Comparison of ENCODE assay signal across 25 cellular contexts in the genomic region with DNA sequence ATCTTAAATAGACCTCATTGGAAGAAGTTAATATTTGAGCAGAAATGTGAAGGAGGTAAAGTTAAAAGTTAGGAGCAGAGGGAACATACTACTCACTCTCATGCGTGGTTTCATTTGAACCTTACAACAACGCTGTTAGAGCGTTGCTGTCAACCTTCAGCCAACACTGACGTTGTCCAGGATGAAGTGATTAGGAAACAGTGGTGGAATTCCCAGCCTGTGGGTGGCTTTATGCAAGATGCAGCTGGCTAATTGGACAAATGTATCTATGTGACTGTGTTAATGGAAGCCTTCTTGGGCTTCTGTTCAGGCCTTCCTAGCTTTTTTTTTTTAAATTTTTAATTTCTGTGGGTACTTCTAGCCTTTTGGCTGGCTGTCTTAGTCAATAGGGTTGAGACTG. TPM values are rescaled to one million over a fixed set of nuclear protein-coding genes. Genes with fewer than 3 reads are reported as not detected.
DNase-seq lines count a peak whose midpoint lies in the region; ATAC-seq and TF ChIP-seq lines count a peak whose summit lies in the region.
"Had no signal": no experiment of that assay in that cellular context is flagged by ENCODE, and none has a peak within 500 bp of the region (broad histone marks: within the 10 kb centered on the region; RNA-seq: fewer than 3 reads in every experiment).

No MANE protein-coding gene starts in this region.

- H3K36me3 ChIP-seq in lower lobe of right lung, result peaks cover 8% of the 10 kb centered on the region
- H3K36me3 ChIP-seq in uterus, result no peaks in the 10 kb centered on the region
- H3K36me3 ChIP-seq in ascending aorta, result peaks cover 0 to 9% of the 10 kb centered on the region in 2 donors
- H3K36me3 ChIP-seq: HAP-1, thyroid gland had no signal

- TF ChIP-seq POLR2A in uterus (IDR thresholded peaks at IDR 0.05), result no peak

- CTCF ChIA-PET in WTC11 (lab: Charles Lee), result no interaction called here

- H3K4me1 Mint-ChIP-seq in WTC11, result peaks cover 37% of the 10 kb centered on the region
- H3K4me1 Mint-ChIP-seq: nephron, T-cell had no signal

- ATAC-seq in WTC11 (no peak), Right ventricle myocardium superior (ENCODE audit: poor library complexity) (peak; percentile 89), lower lobe of right lung (peak; percentile 37 to 48)
- ATAC-seq: activated CD4-positive, CD25-positive, alpha-beta regulatory T cell treated with anti-CD3 and anti-CD28 coated beads, Interleukin-2, amount 50 U/mL, for 24 hours; effector memory CD8-positive, alpha-beta T cell; mucosa of descending colon; T-cell had no signal

- H3K27me3 ChIP-seq in lower lobe of right lung (ENCODE audit: low read depth) (no peaks in the 10 kb centered on the region), uterus (no peaks in the 10 kb centered on the region), ascending aorta (no peaks in the 10 kb centered on the region)
- H3K27me3 ChIP-seq: thyroid gland had no signal

- H3K27ac ChIP-seq in lower lobe of right lung, result no peak overlapping the region
- H3K27ac ChIP-seq in uterus, result no peak overlapping the region
- H3K27ac ChIP-seq in ascending aorta, result no peak overlapping the region
- H3K27ac ChIP-seq: PC-9, thyroid gland had no signal

- DNase-seq in WTC11 (ENCODE audit: low spot score) (no peak), Right ventricle myocardium superior (no peak), lower lobe of right lung (no peak), uterus (peak; percentile 24 to 38), CD1c-positive myeloid dendritic cell (ENCODE audit: extremely low spot score) (no peak), iPS-NIHi7 (ENCODE audit: extremely low spot score) (no peak), ascending aorta (ENCODE audit: low spot score in 2 of 2) (no peak)
- DNase-seq: activated CD4-positive, alpha-beta memory T cell treated with anti-CD3 and anti-CD28 coated beads for 36 hours; activated effector memory CD4-positive, alpha-beta T cell treated with anti-CD3 and anti-CD28 coated beads, Interleukin-2, amount 50 U/mL, for 16 hours; DMS79; effector memory CD8-positive, alpha-beta T cell; glutamatergic neuron; mucosa of descending colon; NCI-H1436 treated with DMSO at 0.1 percent for 48 hours; NK-92 treated with Interleukin-12 subunit alpha and Interleukin-12 subunit beta, amount 100 ng/mL, for 24 hours; PC-9; SHP77 treated with DMSO at 0.1 percent for 48 hours; stimulated activated CD4-positive, alpha-beta T cell treated with anti-CD3 and anti-CD28 coated beads, Interleukin-15, amount 100 ng/mL, for 24 hours; T-cell; thyroid gland had no signal

- H3K9me3 Mint-ChIP-seq in WTC11, result peaks cover 18% of the 10 kb centered on the region
- H3K9me3 Mint-ChIP-seq: activated CD4-positive, alpha-beta memory T cell treated with anti-CD3 and anti-CD28 coated beads for 36 hours; stimulated activated naive CD8-positive, alpha-beta T cell treated with anti-CD3 and anti-CD28 coated beads, Interleukin-15, Interleukin-2, amounts not matched to agents 100 ng/mL and 50 ng/mL, for 24 hours had no signal

- POLR2A ChIA-PET in WTC11 (lab: Charles Lee), result no interaction called here

- H3K27ac Mint-ChIP-seq in WTC11, result peak overlapping the region; percentile 4; the same call in 1 of the 2 replicates
- H3K27ac Mint-ChIP-seq: activated CD4-positive, alpha-beta memory T cell treated with anti-CD3 and anti-CD28 coated beads for 36 hours; brain; effector memory CD8-positive, alpha-beta T cell; nephron; stimulated activated naive CD8-positive, alpha-beta T cell treated with anti-CD3 and anti-CD28 coated beads, Interleukin-15, Interleukin-2, amounts not matched to agents 100 ng/mL and 50 ng/mL, for 24 hours; T-cell had no signal

- no peak overlapping the region for H3K4me3 Mint-ChIP-seq in WTC11
- H3K4me3 Mint-ChIP-seq: activated CD4-positive, alpha-beta memory T cell treated with anti-CD3 and anti-CD28 coated beads for 36 hours; brain; effector memory CD8-positive, alpha-beta T cell; nephron; stimulated activated naive CD8-positive, alpha-beta T cell treated with anti-CD3 and anti-CD28 coated beads, Interleukin-15, Interleukin-2, amounts not matched to agents 100 ng/mL and 50 ng/mL, for 24 hours; T-cell had no signal

- TF ChIP-seq CTCF in WTC11 (IDR thresholded peaks at IDR 0.05) (no peak), lower lobe of right lung (IDR thresholded peaks at IDR 0.05) (no peak), uterus (IDR thresholded peaks at IDR 0.05) (no peak), ascending aorta (IDR thresholded peaks at IDR 0.05) (no peak)

- intact Hi-C loops in Right ventricle myocardium superior (cut with DNase I), result no loop called here
- intact Hi-C loops in lower lobe of right lung (cut with DNase I), result no loop called here
- intact Hi-C loops in uterus (cut with DNase I; ENCODE audit: low total_unique reads), result no loop called here
- intact Hi-C loops in ascending aorta (cut with DNase I), result no loop called here

- H3K9me3 ChIP-seq in lower lobe of right lung (no peaks in the 10 kb centered on the region), uterus (no peaks in the 10 kb centered on the region), ascending aorta (no peaks in the 10 kb centered on the region)
- H3K9me3 ChIP-seq: HAP-1, mucosa of descending colon, thyroid gland had no signal

- H3K4me1 ChIP-seq in lower lobe of right lung, result no peaks in the 10 kb centered on the region
- H3K4me1 ChIP-seq in uterus, result no peaks in the 10 kb centered on the region
- H3K4me1 ChIP-seq in ascending aorta, result no peaks in the 10 kb centered on the region
- H3K4me1 ChIP-seq: HAP-1 had no signal

- peaks cover 43% of the 10 kb centered on the region for H3K36me3 Mint-ChIP-seq in WTC11
- H3K36me3 Mint-ChIP-seq: activated CD4-positive, alpha-beta memory T cell treated with anti-CD3 and anti-CD28 coated beads for 36 hours; T-cell had no signal

- H3K27me3 Mint-ChIP-seq in WTC11 (ENCODE audit: low read depth), result no peaks in the 10 kb centered on the region
- H3K27me3 Mint-ChIP-seq: activated CD4-positive, alpha-beta memory T cell treated with anti-CD3 and anti-CD28 coated beads for 36 hours; brain; effector memory CD8-positive, alpha-beta T cell; stimulated activated naive CD8-positive, alpha-beta T cell treated with anti-CD3 and anti-CD28 coated beads, Interleukin-15, Interleukin-2, amounts not matched to agents 100 ng/mL and 50 ng/mL, for 24 hours had no signal

- no peak overlapping the region for H3K4me3 ChIP-seq in lower lobe of right lung
- no peak overlapping the region for H3K4me3 ChIP-seq in uterus
- no peak overlapping the region for H3K4me3 ChIP-seq in ascending aorta
- H3K4me3 ChIP-seq: HAP-1, mucosa of descending colon, PC-9, thyroid gland had no signal

TF ChIP-seq in WTC11, 78 proteins besides CTCF, POLR2A, EP300 and RAD21 (continues in another document):
- no peak for TF ChIP-seq MXD4 (CRISPR knock-in tag; IDR thresholded peaks at IDR 0.05; ENCODE audit: borderline replicate concordance)
- TF ChIP-seq ZNF416 (CRISPR knock-in tag; IDR thresholded peaks at IDR 0.05), result no peak
- TF ChIP-seq, protein P1, sequence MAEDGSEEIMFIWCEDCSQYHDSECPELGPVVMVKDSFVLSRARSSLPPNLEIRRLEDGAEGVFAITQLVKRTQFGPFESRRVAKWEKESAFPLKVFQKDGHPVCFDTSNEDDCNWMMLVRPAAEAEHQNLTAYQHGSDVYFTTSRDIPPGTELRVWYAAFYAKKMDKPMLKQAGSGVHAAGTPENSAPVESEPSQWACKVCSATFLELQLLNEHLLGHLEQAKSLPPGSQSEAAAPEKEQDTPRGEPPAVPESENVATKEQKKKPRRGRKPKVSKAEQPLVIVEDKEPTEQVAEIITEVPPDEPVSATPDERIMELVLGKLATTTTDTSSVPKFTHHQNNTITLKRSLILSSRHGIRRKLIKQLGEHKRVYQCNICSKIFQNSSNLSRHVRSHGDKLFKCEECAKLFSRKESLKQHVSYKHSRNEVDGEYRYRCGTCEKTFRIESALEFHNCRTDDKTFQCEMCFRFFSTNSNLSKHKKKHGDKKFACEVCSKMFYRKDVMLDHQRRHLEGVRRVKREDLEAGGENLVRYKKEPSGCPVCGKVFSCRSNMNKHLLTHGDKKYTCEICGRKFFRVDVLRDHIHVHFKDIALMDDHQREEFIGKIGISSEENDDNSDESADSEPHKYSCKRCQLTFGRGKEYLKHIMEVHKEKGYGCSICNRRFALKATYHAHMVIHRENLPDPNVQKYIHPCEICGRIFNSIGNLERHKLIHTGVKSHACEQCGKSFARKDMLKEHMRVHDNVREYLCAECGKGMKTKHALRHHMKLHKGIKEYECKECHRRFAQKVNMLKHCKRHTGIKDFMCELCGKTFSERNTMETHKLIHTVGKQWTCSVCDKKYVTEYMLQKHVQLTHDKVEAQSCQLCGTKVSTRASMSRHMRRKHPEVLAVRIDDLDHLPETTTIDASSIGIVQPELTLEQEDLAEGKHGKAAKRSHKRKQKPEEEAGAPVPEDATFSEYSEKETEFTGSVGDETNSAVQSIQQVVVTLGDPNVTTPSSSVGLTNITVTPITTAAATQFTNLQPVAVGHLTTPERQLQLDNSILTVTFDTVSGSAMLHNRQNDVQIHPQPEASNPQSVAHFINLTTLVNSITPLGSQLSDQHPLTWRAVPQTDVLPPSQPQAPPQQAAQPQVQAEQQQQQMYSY (CRISPR knock-in tag; IDR thresholded peaks at IDR 0.05), result no peak
- TF ChIP-seq, protein P2, sequence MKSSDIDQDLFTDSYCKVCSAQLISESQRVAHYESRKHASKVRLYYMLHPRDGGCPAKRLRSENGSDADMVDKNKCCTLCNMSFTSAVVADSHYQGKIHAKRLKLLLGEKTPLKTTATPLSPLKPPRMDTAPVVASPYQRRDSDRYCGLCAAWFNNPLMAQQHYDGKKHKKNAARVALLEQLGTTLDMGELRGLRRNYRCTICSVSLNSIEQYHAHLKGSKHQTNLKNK (CRISPR knock-in tag; IDR thresholded peaks at IDR 0.05), result no peak
- no peak for TF ChIP-seq ZNF317 (CRISPR knock-in tag; IDR thresholded peaks at IDR 0.05; ENCODE audit: borderline replicate concordance, low read depth)
- TF ChIP-seq, protein P3, sequence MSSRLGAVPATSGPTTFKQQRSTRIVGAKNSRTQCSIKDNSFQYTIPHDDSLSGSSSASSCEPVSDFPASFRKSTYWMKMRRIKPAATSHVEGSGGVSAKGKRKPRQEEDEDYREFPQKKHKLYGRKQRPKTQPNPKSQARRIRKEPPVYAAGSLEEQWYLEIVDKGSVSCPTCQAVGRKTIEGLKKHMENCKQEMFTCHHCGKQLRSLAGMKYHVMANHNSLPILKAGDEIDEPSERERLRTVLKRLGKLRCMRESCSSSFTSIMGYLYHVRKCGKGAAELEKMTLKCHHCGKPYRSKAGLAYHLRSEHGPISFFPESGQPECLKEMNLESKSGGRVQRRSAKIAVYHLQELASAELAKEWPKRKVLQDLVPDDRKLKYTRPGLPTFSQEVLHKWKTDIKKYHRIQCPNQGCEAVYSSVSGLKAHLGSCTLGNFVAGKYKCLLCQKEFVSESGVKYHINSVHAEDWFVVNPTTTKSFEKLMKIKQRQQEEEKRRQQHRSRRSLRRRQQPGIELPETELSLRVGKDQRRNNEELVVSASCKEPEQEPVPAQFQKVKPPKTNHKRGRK (CRISPR knock-in tag; IDR thresholded peaks at IDR 0.05; ENCODE audit: borderline replicate concordance), result no peak

RNA-seq across cellular contexts. Expression of a gene that starts 40.5 kb away (rescaled TPM):
- total RNA-seq in WTC11 (2021), result 106 to 121 TPM (median 119 TPM) in 3 replicates
- total RNA-seq in Right ventricle myocardium superior, result 29.7 TPM
- total RNA-seq in lower lobe of right lung, result 67.6 TPM
- total RNA-seq in uterus, result 100 to 1,000 TPM in 1 of 4 donors, 10 to 100 TPM in 3; 43.5 to 136 (median 62.6) TPM
- total RNA-seq in ascending aorta, result 129 TPM

Comparison
In these comparisons a context has a peak if more than half of its experiments do, and no peak if none do; other contexts are left out.
1. DNase-seq: peak in uterus (2 of 2); none in WTC11 (single experiment), Right ventricle myocardium superior (single experiment), lower lobe of right lung (single experiment), CD1c-positive myeloid dendritic cell (single experiment), iPS-NIHi7 (single experiment) and ascending aorta (0 of 2).